Comparison of ENCODE assay signal across 22 cellular contexts in genomic region chr15:53212785-53213184, GRCh38.
A peak's percentile ranks its signal among the peaks of the same experiment; 100 is the strongest.
DNase-seq lines count a peak whose midpoint lies in the region; ATAC-seq and TF ChIP-seq lines count a peak whose summit lies in the region.
"Had no signal": no experiment of that assay in that cellular context is flagged by ENCODE, and none has a peak within 500 bp of the region (broad histone marks: within the 10 kb centered on the region; RNA-seq: fewer than 3 reads in every experiment).

No MANE protein-coding gene starts in this region.

- H3K4me3 ChIP-seq in liver (ENCODE audit: low read depth in 1 of 3, low read length in 3 of 3) (no peak overlapping the region), coronary artery (no peak overlapping the region)
- H3K4me3 ChIP-seq: BLaER1 had no signal

- intact Hi-C loops in head of caudate nucleus (cut with DNase I) = no loop called here

- no peaks in the 10 kb centered on the region for H3K27me3 ChIP-seq in liver (ENCODE audit: control insufficient read depth in 4 of 4, insufficient read depth in 4 of 4, low read length in 3 of 4)
- H3K27me3 ChIP-seq: BE2C, BLaER1 had no signal

- CTCF ChIA-PET in activated CD8-positive, alpha-beta T cell treated with anti-CD3 and anti-CD28 coated beads, Interleukin-2, amount 10 ng/mL, durations not matched to agents 7 days and 5 days (lab: Charles Lee) = no interaction called here

- peak; percentile 97 for ATAC-seq in left lobe of liver
- ATAC-seq in activated CD8-positive, alpha-beta T cell treated with anti-CD3 and anti-CD28 coated beads, Interleukin-2, amount 10 ng/mL, durations not matched to agents 7 days and 5 days = no peak

- no peak overlapping the region for H3K4me3 Mint-ChIP-seq in activated CD8-positive, alpha-beta T cell treated with anti-CD3 and anti-CD28 coated beads, Interleukin-2, amount 10 ng/mL, durations not matched to agents 7 days and 5 days
- H3K4me3 Mint-ChIP-seq: CD14-positive monocyte; CD4-positive, alpha-beta memory T cell; CD4-positive, CD25-positive, alpha-beta regulatory T cell; CD8-positive, alpha-beta memory T cell had no signal

- peak; percentile 60 to 70 for TF ChIP-seq RAD21 in liver (IDR thresholded peaks at IDR 0.05)

- no peaks in the 10 kb centered on the region for H3K36me3 ChIP-seq in liver (ENCODE audit: control insufficient read depth in 4 of 4, insufficient read depth in 3 of 4, low read depth in 1 of 4, low read length in 3 of 4)
- H3K36me3 ChIP-seq: BE2C, BLaER1 had no signal

- POLR2A ChIA-PET in activated CD8-positive, alpha-beta T cell treated with anti-CD3 and anti-CD28 coated beads, Interleukin-2, amount 10 ng/mL, durations not matched to agents 7 days and 5 days (lab: Charles Lee) = no interaction called here

- H3K27ac ChIP-seq in liver (ENCODE audit: low read depth in 1 of 2, low read length in 2 of 2) = no peak overlapping the region
- no peak overlapping the region for H3K27ac ChIP-seq in coronary artery
- H3K27ac ChIP-seq: BLaER1 had no signal

- H3K9ac ChIP-seq in liver (ENCODE audit: low read depth in 1 of 2, low read length in 2 of 2) = no peak overlapping the region
- H3K9ac ChIP-seq: BLaER1 had no signal

- no peaks in the 10 kb centered on the region for H3K36me3 Mint-ChIP-seq in activated CD8-positive, alpha-beta T cell treated with anti-CD3 and anti-CD28 coated beads, Interleukin-2, amount 10 ng/mL, durations not matched to agents 7 days and 5 days (ENCODE audit: low read depth)
- H3K36me3 Mint-ChIP-seq: CD14-positive monocyte; CD4-positive, alpha-beta memory T cell; CD4-positive, CD25-positive, alpha-beta regulatory T cell; CD8-positive, alpha-beta memory T cell had no signal

- peak; percentile 45 for DNase-seq in left lobe of liver (ENCODE audit: low spot score)
- no peak for DNase-seq in head of caudate nucleus
- DNase-seq in activated CD8-positive, alpha-beta T cell treated with anti-CD3 and anti-CD28 coated beads, Interleukin-2, amount 10 ng/mL, durations not matched to agents 7 days and 5 days = no peak
- DNase-seq in coronary artery (ENCODE audit: low spot score) = no peak
- DNase-seq: 8988T; ACHN; BE2C; C1 segment of cervical spinal cord; CD4-positive, alpha-beta memory T cell; CD4-positive, CD25-positive, alpha-beta regulatory T cell; CD8-positive, alpha-beta memory T cell; COR-L47; DMS 273 treated with DMSO at 0.1 percent for 48 hours; DMS153; DMS53; DMS79; DND-41; EL; GDM1 had no signal

- no peak overlapping the region for H3K27ac Mint-ChIP-seq in activated CD8-positive, alpha-beta T cell treated with anti-CD3 and anti-CD28 coated beads, Interleukin-2, amount 10 ng/mL, durations not matched to agents 7 days and 5 days
- H3K27ac Mint-ChIP-seq: CD14-positive monocyte; CD4-positive, alpha-beta memory T cell; CD4-positive, CD25-positive, alpha-beta regulatory T cell; CD8-positive, alpha-beta memory T cell had no signal

- 27% methylated on average over 4 of the region's 4 CpGs for WGBS in liver

- H3K4me1 ChIP-seq in liver (ENCODE audit: control insufficient read depth in 4 of 4, insufficient read depth in 4 of 4, low read length in 3 of 4) = peaks cover 0 to 9% (median 3%) of the 10 kb centered on the region in 4 donors
- H3K4me1 ChIP-seq: BE2C, BLaER1 had no signal

- no peaks in the 10 kb centered on the region for H3K9me3 ChIP-seq in liver (ENCODE audit: control insufficient read depth in 4 of 4, low read length in 3 of 4)
- H3K9me3 ChIP-seq: BE2C, BLaER1 had no signal

- no peak for TF ChIP-seq CTCF in liver (IDR thresholded peaks at IDR 0.05; ENCODE audit: low read depth, low read length, missing input control)
- TF ChIP-seq CTCF in coronary artery (IDR thresholded peaks at IDR 0.05) = no peak

- no peaks in the 10 kb centered on the region for H3K27me3 Mint-ChIP-seq in activated CD8-positive, alpha-beta T cell treated with anti-CD3 and anti-CD28 coated beads, Interleukin-2, amount 10 ng/mL, durations not matched to agents 7 days and 5 days (ENCODE audit: low read depth)

- no peaks in the 10 kb centered on the region for H3K4me1 Mint-ChIP-seq in activated CD8-positive, alpha-beta T cell treated with anti-CD3 and anti-CD28 coated beads, Interleukin-2, amount 10 ng/mL, durations not matched to agents 7 days and 5 days (ENCODE audit: low read depth)
- H3K4me1 Mint-ChIP-seq: CD14-positive monocyte; CD4-positive, alpha-beta memory T cell; CD4-positive, CD25-positive, alpha-beta regulatory T cell; CD8-positive, alpha-beta memory T cell had no signal

- H3K9me3 Mint-ChIP-seq in activated CD8-positive, alpha-beta T cell treated with anti-CD3 and anti-CD28 coated beads, Interleukin-2, amount 10 ng/mL, durations not matched to agents 7 days and 5 days (ENCODE audit: insufficient read depth) = no peaks in the 10 kb centered on the region
- H3K9me3 Mint-ChIP-seq: CD4-positive, alpha-beta memory T cell; CD8-positive, alpha-beta memory T cell had no signal

TF ChIP-seq in liver, 16 proteins besides CTCF, POLR2A, EP300 and RAD21:
- TF ChIP-seq ZBTB33 (IDR thresholded peaks at IDR 0.05) = peak; percentile 50
- no peak for TF ChIP-seq HNF4G (IDR thresholded peaks at IDR 0.05)
- TF ChIP-seq FOXA2 (IDR thresholded peaks at IDR 0.05) = peak; percentile 53
- peak in 1 of 2 donors; percentile 64 for TF ChIP-seq EGR1 (IDR thresholded peaks at IDR 0.05; ENCODE audit: low read depth in 2 of 2)
- TF ChIP-seq JUND (IDR thresholded peaks at IDR 0.05) = peak; percentile 17 to 85
- TF ChIP-seq RXRA (IDR thresholded peaks at IDR 0.05) = peak; percentile 90 to 91
- peak; percentile 12 for TF ChIP-seq FOXA1 (IDR thresholded peaks at IDR 0.05)
- TF ChIP-seq MAX (IDR thresholded peaks at IDR 0.05) = peak; percentile 51
- peak; percentile 63 for TF ChIP-seq SP1 (IDR thresholded peaks at IDR 0.05)
- peak; percentile 79 for TF ChIP-seq YY1 (IDR thresholded peaks at IDR 0.05)
- peak; percentile 22 for TF ChIP-seq ATF3 (IDR thresholded peaks at IDR 0.05)
- TF ChIP-seq NR2F2 (IDR thresholded peaks at IDR 0.05) = peak; percentile 72
- TF ChIP-seq TAF1 (conservative IDR thresholded peaks at IDR 0.05) = no peak
- no peak for TF ChIP-seq GABPA (IDR thresholded peaks at IDR 0.05 in 1 of 2, conservative IDR thresholded peaks at IDR 0.05 in 1 of 2)
- TF ChIP-seq HNF4A (conservative IDR thresholded peaks at IDR 0.05) = peak; percentile 55 to 77
- peak; percentile 80 for TF ChIP-seq REST (IDR thresholded peaks at IDR 0.05)
